16 cellular contexts compared by ENCODE assay signal in genomic region chr3:81492048-81492447, GRCh38.
DNase-seq lines count a peak whose midpoint lies in the region; ATAC-seq and TF ChIP-seq lines count a peak whose summit lies in the region.
"Had no signal": no experiment of that assay in that cellular context is flagged by ENCODE, and none has a peak within 500 bp of the region (broad histone marks: within the 10 kb centered on the region; RNA-seq: fewer than 3 reads in every experiment).

No MANE protein-coding gene starts in this region.

- H3K27ac ChIP-seq in coronary artery = peak overlapping the region; percentile 39 to 43
- peak overlapping the region; percentile 23 for H3K27ac ChIP-seq in vagina
- no peak overlapping the region for H3K27ac ChIP-seq in naive thymus-derived CD4-positive, alpha-beta T cell (ENCODE audit: low read depth, low read length)
- H3K27ac ChIP-seq: RWPE1 had no signal

- H3K36me3 Mint-ChIP-seq in naive thymus-derived CD4-positive, alpha-beta T cell = peaks cover 0 to 9% (median 4%) of the 10 kb centered on the region in 5 donors

- intact Hi-C loops in Right ventricle myocardium inferior (cut with DNase I) (loop anchor here (5.0 kb wide), 1 partner anchor 150 kb away; no protein-coding TSS in a partner anchor), cardiac septum (cut with DNase I) (no loop called here), vagina (cut with DNase I) (no loop called here)
- intact Hi-C loops in naive thymus-derived CD4-positive, alpha-beta T cell (cut with micrococcal nuclease) = no loop called here

- TF ChIP-seq CTCF in coronary artery (IDR thresholded peaks at IDR 0.05) (no peak), vagina (IDR thresholded peaks at IDR 0.05) (no peak)

- no peaks in the 10 kb centered on the region for H3K36me3 ChIP-seq in vagina
- no peaks in the 10 kb centered on the region for H3K36me3 ChIP-seq in naive thymus-derived CD4-positive, alpha-beta T cell (ENCODE audit: control insufficient read depth in 2 of 3, insufficient read depth in 3 of 3, low read length in 3 of 3)

- no peaks in the 10 kb centered on the region for H3K4me1 ChIP-seq in vagina
- H3K4me1 ChIP-seq in naive thymus-derived CD4-positive, alpha-beta T cell (ENCODE audit: control insufficient read depth in 2 of 2, insufficient read depth in 2 of 2, low read length in 2 of 2) = no peaks in the 10 kb centered on the region
- H3K4me1 ChIP-seq: tibial nerve had no signal

- H3K27ac Mint-ChIP-seq in naive thymus-derived CD4-positive, alpha-beta T cell = no peak overlapping the region

- TF ChIP-seq POLR2A in vagina (IDR thresholded peaks at IDR 0.05) = no peak

- no peak overlapping the region for H3K4me3 Mint-ChIP-seq in naive thymus-derived CD4-positive, alpha-beta T cell

- H3K9me3 Mint-ChIP-seq in naive thymus-derived CD4-positive, alpha-beta T cell = peaks cover 0 to 7% (median 0%) of the 10 kb centered on the region in 11 donors

- H3K9me3 ChIP-seq in vagina = no peaks in the 10 kb centered on the region
- H3K9me3 ChIP-seq in naive thymus-derived CD4-positive, alpha-beta T cell (ENCODE audit: control insufficient read depth in 2 of 3, low read length in 3 of 3) = no peaks in the 10 kb centered on the region
- H3K9me3 ChIP-seq: tibial nerve had no signal

- no peaks in the 10 kb centered on the region for H3K27me3 Mint-ChIP-seq in naive thymus-derived CD4-positive, alpha-beta T cell

- CTCF ChIA-PET in naive thymus-derived CD4-positive, alpha-beta T cell (lab: Charles Lee) = interaction anchor here (0.6 kb wide), 1 partner anchor 95 kb away, joined by 6 read pairs; no protein-coding TSS in a partner anchor

- peaks cover 0 to 5% (median 0%) of the 10 kb centered on the region in 7 donors for H3K4me1 Mint-ChIP-seq in naive thymus-derived CD4-positive, alpha-beta T cell

- H3K4me3 ChIP-seq in coronary artery (peak overlapping the region; percentile 23), vagina (no peak overlapping the region)
- no peak overlapping the region for H3K4me3 ChIP-seq in naive thymus-derived CD4-positive, alpha-beta T cell (ENCODE audit: low read length)
- H3K4me3 ChIP-seq: GM12878, tibial nerve had no signal

- POLR2A ChIA-PET in naive thymus-derived CD4-positive, alpha-beta T cell (lab: Charles Lee) = no interaction called here

- DNase-seq in Right ventricle myocardium inferior (ENCODE audit: missing footprints) (no peak), cardiac septum (ENCODE audit: low spot score) (no peak), coronary artery (ENCODE audit: low spot score) (no peak), left lobe of liver (ENCODE audit: low spot score) (no peak), vagina (ENCODE audit: extremely low spot score in 2 of 2) (no peak)
- DNase-seq in naive thymus-derived CD4-positive, alpha-beta T cell = no peak
- DNase-seq: activated CD4-positive, alpha-beta T cell treated with anti-CD3 and anti-CD28 coated beads, Interleukin-2, amount 50 U/mL, for 1 hour; DMS53; NCI-H1436 treated with DMSO at 0.1 percent for 48 hours; NCI-H510A; small intestine had no signal

- peak; percentile 62 for ATAC-seq in Right ventricle myocardium inferior
- ATAC-seq in left lobe of liver = peak; percentile 68
- ATAC-seq in naive thymus-derived CD4-positive, alpha-beta T cell = no peak
- ATAC-seq in HG03175 (IDR thresholded peaks at IDR 0.05; ENCODE audit: unreplicated experiment) = no peak
- no peak for ATAC-seq in HG03469 (IDR thresholded peaks at IDR 0.05; ENCODE audit: unreplicated experiment)
- ATAC-seq: GM12878 had no signal

- no peaks in the 10 kb centered on the region for H3K27me3 ChIP-seq in vagina
- no peaks in the 10 kb centered on the region for H3K27me3 ChIP-seq in naive thymus-derived CD4-positive, alpha-beta T cell (ENCODE audit: control insufficient read depth in 2 of 2, insufficient read depth in 2 of 2, low read length in 2 of 2)
- H3K27me3 ChIP-seq: tibial nerve had no signal

Comparison
In these comparisons a context has a peak if more than half of its experiments do, and no peak if none do; other contexts are left out.
1. ATAC-seq: peak in Right ventricle myocardium inferior (single experiment) and left lobe of liver (single experiment); none in naive thymus-derived CD4-positive, alpha-beta T cell (single experiment), HG03175 (single experiment) and HG03469 (single experiment).